In the genomic region with DNA sequence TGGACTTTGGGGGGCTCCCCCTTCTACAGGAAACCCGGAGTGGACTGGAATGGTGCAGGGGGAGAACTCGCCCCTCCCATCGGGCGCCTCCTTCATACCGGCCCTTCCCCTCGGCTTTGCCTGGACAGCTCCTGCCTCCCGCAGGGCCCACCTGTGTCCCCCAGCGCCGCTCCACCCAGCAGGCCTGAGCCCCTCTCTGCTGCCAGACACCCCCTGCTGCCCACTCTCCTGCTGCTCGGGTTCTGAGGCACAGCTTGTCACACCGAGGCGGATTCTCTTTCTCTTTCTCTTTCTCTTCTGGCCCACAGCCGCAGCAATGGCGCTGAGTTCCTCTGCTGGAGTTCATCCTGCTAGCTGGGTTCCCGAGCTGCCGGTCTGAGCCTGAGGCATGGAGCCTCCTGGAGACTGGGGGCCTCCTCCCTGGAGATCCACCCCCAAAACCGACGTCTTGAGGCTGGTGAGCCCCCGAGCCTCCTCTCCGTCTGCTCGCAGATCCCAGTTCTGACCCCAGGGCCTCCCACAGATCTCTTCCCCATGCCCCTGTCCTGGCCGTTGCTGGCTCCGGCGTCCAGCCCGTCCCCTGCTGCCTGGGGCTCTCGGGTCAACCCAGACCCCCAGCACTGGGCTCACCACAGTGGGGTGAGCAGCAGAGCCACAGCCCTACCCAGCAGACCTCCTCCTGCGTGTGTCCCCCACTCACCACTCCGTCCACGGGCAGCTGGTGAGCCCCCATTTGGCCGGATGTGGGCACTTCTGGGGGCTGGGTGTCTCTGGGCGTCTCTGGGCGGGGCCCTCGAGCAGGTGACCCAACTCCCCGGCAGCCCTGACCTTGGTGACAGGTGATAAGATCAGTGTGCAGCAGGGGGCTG, we compare ENCODE assay signal across 7 cellular contexts. TPM values are rescaled to one million over a fixed set of nuclear protein-coding genes. Genes with fewer than 3 reads are reported as not detected.
DNase-seq lines count a peak whose midpoint lies in the region; ATAC-seq lines count a peak whose summit lies in the region.

Gene TNFRSF14 (plus strand): TSS at position 95 of the 869 bp plus-strand sequence. CDS start 294 bp downstream, at position 389.

- intact Hi-C loops in right cardiac atrium (cut with DNase I), result no loop called here

- H3K27ac ChIP-seq in right cardiac atrium (ENCODE audit: low read length), result peak within 1 kb of the TSS; percentile 74

- no peak for DNase-seq in SK-MEL-5 (ENCODE audit: low read depth, low spot score)
- peak; percentile 59 for DNase-seq in activated naive CD8-positive, alpha-beta T cell treated with anti-CD3 and anti-CD28 coated beads, Interleukin-2, amount 50 U/mL, for 16 hours (ENCODE audit: low read depth, low spot score)
- DNase-seq in right cardiac atrium, result peak; percentile 23 to 84 (median 83)
- DNase-seq in stimulated activated CD4-positive, alpha-beta T cell treated with anti-CD3 and anti-CD28 coated beads, Interleukin-15, amount 100 ng/mL, for 1 hour (ENCODE audit: low read depth in 1 of 2, low spot score in 1 of 2), result peak; percentile 29 to 57
- no peak for DNase-seq in epidermal melanocyte (ENCODE audit: insufficient read length, low spot score)

- H3K4me3 ChIP-seq in right cardiac atrium (ENCODE audit: low read length), result peak within 1 kb of the TSS; percentile 54

- H3K9me3 ChIP-seq in right cardiac atrium (ENCODE audit: control insufficient read depth, low read length), result no peaks in the 10 kb centered on the region

- no peaks in the 10 kb centered on the region for H3K27me3 ChIP-seq in right cardiac atrium (ENCODE audit: control insufficient read depth, insufficient read depth)

- peaks cover 3% of the 10 kb centered on the region for H3K4me1 ChIP-seq in right cardiac atrium (ENCODE audit: control insufficient read depth, insufficient read depth, low read length)

- in situ Hi-C loops in SK-MEL-5 (cut with HindIII; ENCODE audit: low pct_unique_long_range_greater_than_20kb, low sequenced_read_pairs), result no loop called here

- WGBS in right cardiac atrium, result 9% methylated on average over 34 of the region's 34 CpGs

- ATAC-seq in GM18498 (IDR thresholded peaks at IDR 0.05; ENCODE audit: unreplicated experiment), result peak; percentile 45
- ATAC-seq in HG02973 (IDR thresholded peaks at IDR 0.05; ENCODE audit: unreplicated experiment), result peak; percentile 37
- peak; percentile 43 to 44 for ATAC-seq in right cardiac atrium

RNA-seq across cellular contexts. Expression of gene TNFRSF14, which starts in this region (rescaled TPM):
- total RNA-seq in SK-MEL-5 (2014; rRNA removed; shearing (Covaris generic)), result 291 and 303 TPM in 2 replicates
- 367 and 374 TPM in 2 replicates for polyA plus RNA-seq in SK-MEL-5 (2015; cell fraction: cytosol; rRNA removed)
- polyA plus RNA-seq in SK-MEL-5 (2015; cell fraction: nucleus; rRNA removed), result 3,409 and 3,543 TPM in 2 replicates
- 10 to 100 TPM; 17.6 to 25.5 (median 21.8) TPM for total RNA-seq in right cardiac atrium
- polyA plus RNA-seq in right cardiac atrium, result 27.6 TPM

Comparison
In these comparisons a context has a peak if more than half of its experiments do, and no peak if none do; other contexts are left out.
1. RNA of gene TNFRSF14 (total RNA-seq): 291 to 303 TPM in SK-MEL-5; 17.6 to 25.5 TPM in right cardiac atrium; every median in the first group is over 10 times any median in the second.
2. DNase-seq: peak in activated naive CD8-positive, alpha-beta T cell treated with anti-CD3 and anti-CD28 coated beads, Interleukin-2, amount 50 U/mL, for 16 hours (single experiment), right cardiac atrium (3 of 3) and stimulated activated CD4-positive, alpha-beta T cell treated with anti-CD3 and anti-CD28 coated beads, Interleukin-15, amount 100 ng/mL, for 1 hour (2 of 2); none in SK-MEL-5 (single experiment) and epidermal melanocyte (single experiment).
3. Peak in every context shown above with its lines, with median percentiles within 50 percentile points of each other: ATAC-seq.